In the genomic region with DNA sequence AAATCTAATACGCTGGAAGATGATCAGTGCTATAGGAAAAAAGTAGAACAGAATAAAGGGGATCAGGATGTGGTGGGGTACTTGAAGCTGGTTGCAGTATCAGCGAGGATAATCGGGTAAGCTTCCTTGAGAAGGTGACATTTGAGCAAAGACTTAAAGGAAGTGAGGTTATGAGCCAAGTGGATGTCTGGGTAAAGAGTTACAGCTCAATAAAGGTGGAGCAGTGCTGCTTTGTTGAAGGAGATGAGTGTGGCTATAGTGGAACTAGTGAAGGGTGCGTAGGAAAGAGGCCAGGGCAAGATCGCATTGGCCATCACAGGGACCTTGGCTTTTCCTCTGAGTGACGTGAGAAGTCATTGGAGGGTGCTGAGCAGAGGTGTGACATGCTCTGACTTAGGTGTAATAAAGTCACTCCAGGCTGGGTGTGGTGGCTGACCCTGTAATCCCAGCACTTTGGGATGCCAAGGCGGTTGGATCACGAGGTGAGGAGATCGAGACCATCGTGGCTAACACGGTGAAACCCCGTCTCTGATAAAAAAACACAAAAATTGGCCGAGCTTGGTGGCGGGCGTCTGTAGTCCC, we compare ENCODE assay signal across 15 cellular contexts. TPM values are rescaled to one million over a fixed set of nuclear protein-coding genes. Genes with fewer than 3 reads are reported as not detected.
DNase-seq lines count a peak whose midpoint lies in the region; ATAC-seq and TF ChIP-seq lines count a peak whose summit lies in the region.
"Had no signal": no experiment of that assay in that cellular context is flagged by ENCODE, and none has a peak within 500 bp of the region (broad histone marks: within the 10 kb centered on the region; RNA-seq: fewer than 3 reads in every experiment).

No MANE protein-coding gene starts in this region.

- no peaks in the 10 kb centered on the region for H3K27me3 Mint-ChIP-seq in Caco-2 (ENCODE audit: insufficient read depth, unreplicated experiment)
- peaks cover 13% of the 10 kb centered on the region for H3K27me3 Mint-ChIP-seq in chondrocyte (ENCODE audit: low read depth)
- peaks cover 20% of the 10 kb centered on the region for H3K27me3 Mint-ChIP-seq in osteocyte (ENCODE audit: unreplicated experiment)

- ATAC-seq in GM18520 (IDR thresholded peaks at IDR 0.05; ENCODE audit: unreplicated experiment), result no peak
- ATAC-seq: heart right ventricle, left lung had no signal

- peak overlapping the region; percentile 100 for H3K27ac Mint-ChIP-seq in Caco-2 (ENCODE audit: unreplicated experiment)
- H3K27ac Mint-ChIP-seq in chondrocyte (ENCODE audit: unreplicated experiment), result no peak overlapping the region
- no peak overlapping the region for H3K27ac Mint-ChIP-seq in osteocyte (ENCODE audit: unreplicated experiment)

- H3K4me3 Mint-ChIP-seq in Caco-2 (ENCODE audit: unreplicated experiment), result no peak overlapping the region
- H3K4me3 Mint-ChIP-seq in chondrocyte (ENCODE audit: unreplicated experiment), result no peak overlapping the region
- peak overlapping the region; percentile 40 for H3K4me3 Mint-ChIP-seq in osteocyte (ENCODE audit: unreplicated experiment)

- intact Hi-C loops in Caco-2 (cut with micrococcal nuclease; ENCODE audit: unreplicated experiment) (no loop called here), PC-9 (cut with micrococcal nuclease; ENCODE audit: unreplicated experiment) (no loop called here)

- no peaks in the 10 kb centered on the region for H3K9me3 ChIP-seq in Caco-2
- no peaks in the 10 kb centered on the region for H3K9me3 ChIP-seq in PC-9 (ENCODE audit: insufficient read depth, low read depth)
- H3K9me3 ChIP-seq: heart right ventricle, left lung, neutrophil, SJSA1 had no signal

- BruUV-seq in Caco-2 (replicated peaks; lab: Mats Ljungman, UMichigan) (no TSS peak), PC-9 (replicated peaks; lab: Mats Ljungman, UMichigan) (no TSS peak)

- no peaks in the 10 kb centered on the region for H3K9me2 ChIP-seq in PC-9 (ENCODE audit: insufficient read depth)

- 0 out of 2 replicates have a peak, but pooled peaks cover 1% of the 10 kb centered on the region for H3K36me3 ChIP-seq in Caco-2 (ENCODE audit: control insufficient read depth, insufficient read depth, low read length)
- peaks cover 14% of the 10 kb centered on the region for H3K36me3 ChIP-seq in PC-9 (ENCODE audit: low read depth)

- CTCF ChIA-PET in Caco-2 (lab: Charles Lee), result interaction anchor here (1.9 kb wide), 1 partner anchor 19 kb away, joined by 9 read pairs; the partner anchor contains the start of gene ZNHIT2
- CTCF ChIA-PET in PC-9 (lab: Charles Lee), result interaction anchor here (0.6 to 0.7 kb wide), 3 partner anchors 17 to 184 kb away, joined by 3 to 6 read pairs (median 4); no protein-coding TSS in a partner anchor

- DNase-seq in Caco-2 (peak in 1 of 2 experiments; percentile 10), PC-9 (no peak), chondrocyte (ENCODE audit: low spot score) (peak; percentile 18), osteocyte (ENCODE audit: extremely low spot score, unreplicated experiment) (no peak), HK-2 (ENCODE audit: unreplicated experiment) (no peak), NCI-H1694 treated with DMSO at 0.1 percent for 48 hours (lab: John Stamatoyannopoulos, UW) (no peak), NCI-H1092 (lab: John Stamatoyannopoulos, UW) (no peak)
- DNase-seq: activated effector memory CD4-positive, alpha-beta T cell treated with Interleukin-2 at 50 U/mL for 16 hours; heart right ventricle; substantia nigra had no signal

- H3K4me2 ChIP-seq in PC-9, result no peak overlapping the region; the same call in 1 of the 2 replicates

- H2AFZ ChIP-seq in PC-9, result no peak overlapping the region

- H3K79me2 ChIP-seq in PC-9 (ENCODE audit: low read depth), result peaks cover 31% of the 10 kb centered on the region

- peak overlapping the region; percentile 92; the same call in 1 of the 2 replicates for H3K27ac ChIP-seq in PC-9
- H3K27ac ChIP-seq: neutrophil, SJSA1 had no signal

- POLR2A ChIA-PET in Caco-2 (lab: Charles Lee) (no interaction called here), PC-9 (lab: Charles Lee; ENCODE audit: unreplicated experiment) (no interaction called here)

- H3K4me3 ChIP-seq in Caco-2 (ENCODE audit: low read depth, low read length), result no peak overlapping the region
- H3K4me3 ChIP-seq in PC-9, result no peak overlapping the region
- H3K4me3 ChIP-seq: SJSA1, skin epidermis had no signal

- H3K27me3 ChIP-seq in Caco-2 (replicated peaks; ENCODE audit: control insufficient read depth, insufficient read depth, low read length), result no peaks in the 10 kb centered on the region
- H3K27me3 ChIP-seq in PC-9 (ENCODE audit: insufficient read depth, low read depth), result no peaks in the 10 kb centered on the region
- H3K27me3 ChIP-seq: heart right ventricle, left lung had no signal

- peaks cover 8% of the 10 kb centered on the region for H3K4me1 Mint-ChIP-seq in Caco-2 (ENCODE audit: low read depth, unreplicated experiment)
- H3K4me1 Mint-ChIP-seq in chondrocyte (ENCODE audit: low read depth), result peaks cover 25% of the 10 kb centered on the region
- H3K4me1 Mint-ChIP-seq in osteocyte (ENCODE audit: unreplicated experiment), result peaks cover 24% of the 10 kb centered on the region

- H3K36me3 Mint-ChIP-seq in Caco-2 (ENCODE audit: insufficient read depth, unreplicated experiment) (peaks cover 32% of the 10 kb centered on the region), chondrocyte (ENCODE audit: low read depth) (no peaks in the 10 kb centered on the region), osteocyte (ENCODE audit: unreplicated experiment) (no peaks in the 10 kb centered on the region)

- TF ChIP-seq CTCF in Caco-2 (IDR thresholded peaks at IDR 0.05; ENCODE audit: insufficient read depth in 1 of 2, low read depth in 1 of 2, low read length in 1 of 2, severe bottlenecking in 1 of 2, unreplicated experiment in 1 of 2) (no peak), PC-9 (conservative IDR thresholded peaks at IDR 0.05) (no peak), chondrocyte (IDR thresholded peaks at IDR 0.05) (no peak), osteocyte (IDR thresholded peaks at IDR 0.05) (no peak)

- H3K4me1 ChIP-seq in Caco-2, result 0 out of 2 replicates have a peak, but pooled peaks cover 5% of the 10 kb centered on the region
- peaks cover 19% of the 10 kb centered on the region for H3K4me1 ChIP-seq in PC-9 (replicated peaks; ENCODE audit: insufficient read depth)

- H3K9me3 Mint-ChIP-seq in Caco-2 (ENCODE audit: unreplicated experiment) (no peaks in the 10 kb centered on the region), chondrocyte (ENCODE audit: low read depth) (no peaks in the 10 kb centered on the region), osteocyte (ENCODE audit: unreplicated experiment) (no peaks in the 10 kb centered on the region)

- H4K20me1 ChIP-seq in PC-9 (ENCODE audit: insufficient read depth), result peaks cover 15% of the 10 kb centered on the region

- peaks cover 16% of the 10 kb centered on the region for H3F3A ChIP-seq in PC-9 (ENCODE audit: insufficient read depth, low read depth)

RNA-seq across cellular contexts. Expression of gene SYVN1, which starts 2.3 kb away (rescaled TPM):
- 50.9 and 56.5 TPM in 2 replicates for total RNA-seq in Caco-2 (2022)
- total RNA-seq in PC-9 (2021), result 40.9 and 51.5 TPM in 2 replicates
- 47.5 to 53.5 TPM (median 49.2 TPM) in 3 replicates for total RNA-seq in chondrocyte
- 53.6 and 57.1 TPM in 2 replicates for total RNA-seq in osteocyte

RNA-seq across cellular contexts. Expression of gene MRPL49, which starts 14.5 kb away (rescaled TPM):
- total RNA-seq in Caco-2 (2022), result 89.2 and 95.1 TPM in 2 replicates
- total RNA-seq in PC-9 (2021), result 84.5 and 95.0 TPM in 2 replicates
- 37.2 to 43.2 TPM (median 40.5 TPM) in 3 replicates for total RNA-seq in chondrocyte
- total RNA-seq in osteocyte, result 41.0 and 43.5 TPM in 2 replicates

RNA-seq across cellular contexts. Expression of gene FAU, which starts 14.7 kb away (rescaled TPM):
- total RNA-seq in Caco-2 (2022), result 918 and 972 TPM in 2 replicates
- 973 and 1,165 TPM in 2 replicates for total RNA-seq in PC-9 (2021)
- total RNA-seq in chondrocyte, result 506 to 669 TPM (median 519 TPM) in 3 replicates
- 734 and 738 TPM in 2 replicates for total RNA-seq in osteocyte

RNA-seq across cellular contexts. Expression of gene ZNHIT2, which starts 19.1 kb away (rescaled TPM):
- total RNA-seq in Caco-2 (2022) (12.2 and 14.7 TPM in 2 replicates), PC-9 (2021) (13.7 and 22.3 TPM in 2 replicates), chondrocyte (7.9 to 8.7 TPM (median 7.9 TPM) in 3 replicates), osteocyte (9.0 and 9.8 TPM in 2 replicates)

RNA-seq across cellular contexts. Expression of gene TM7SF2, which starts 24.9 kb away (rescaled TPM):
- total RNA-seq in Caco-2 (2022) (62.9 and 73.8 TPM in 2 replicates), PC-9 (2021) (49.5 and 72.3 TPM in 2 replicates), chondrocyte (10.3 to 14.4 TPM (median 10.7 TPM) in 3 replicates), osteocyte (13.6 and 18.3 TPM in 2 replicates)
